ENCODE assay signal across 29 cellular contexts in genomic region chr3:151192545-151192944, GRCh38. TPM values are rescaled to one million over a fixed set of nuclear protein-coding genes. Genes with fewer than 3 reads are reported as not detected.
"Had no signal": no experiment of that assay in that cellular context is flagged by ENCODE, and none has a peak within 500 bp of the region (broad histone marks: within the 10 kb centered on the region; RNA-seq: fewer than 3 reads in every experiment).

No MANE protein-coding gene starts in this region.

- H3K4me3 Mint-ChIP-seq: activated B cell treated with CpG ODN at 0.5 μM for 24 hours; activated naive CD4-positive, alpha-beta T cell treated with anti-CD3 and anti-CD28 coated beads for 36 hours; activated naive CD8-positive, alpha-beta T cell treated with anti-CD3 and anti-CD28 coated beads, Interleukin-2, amount 10 ng/mL, durations not matched to agents 7 days and 5 days; activated T-cell treated with anti-CD3 and anti-CD28 coated beads, Interleukin-2, amount 50 U/mL, for 4 hours; immature natural killer cell; stimulated activated memory B cell treated with anti-CD40 and anti-IgM and Interleukin-4, amounts not matched to agents 10 μg/mL and 1 μg/mL and 100 μg/mL, for 72 hours; T-helper 2 cell treated with Interferon-gamma antibody and Interleukin-4, amounts not matched to agents 5 μg/mL and 100 μg/mL, for 36 hours had no signal

- H3K36me3 Mint-ChIP-seq: stimulated activated memory B cell treated with anti-CD40 and anti-IgM and Interleukin-4, amounts not matched to agents 10 μg/mL and 1 μg/mL and 100 μg/mL, for 72 hours had no signal

- H3K27me3 Mint-ChIP-seq: activated B cell treated with CpG ODN at 0.5 μM for 24 hours; activated naive CD8-positive, alpha-beta T cell treated with anti-CD3 and anti-CD28 coated beads, Interleukin-2, amount 10 ng/mL, durations not matched to agents 7 days and 5 days; progenitor cell of endocrine pancreas; stimulated activated memory B cell treated with anti-CD40 and anti-IgM and Interleukin-4, amounts not matched to agents 10 μg/mL and 1 μg/mL and 100 μg/mL, for 72 hours had no signal

- H3K27me3 ChIP-seq: brain microvascular endothelial cell, foreskin keratinocyte, heart left ventricle, ovary, tibial nerve had no signal

- H3K9me3 ChIP-seq: heart left ventricle, ovary, tibial nerve had no signal

- H3K36me3 ChIP-seq: brain microvascular endothelial cell, heart left ventricle, ovary, tibial nerve had no signal

- H3K4me1 ChIP-seq: foreskin keratinocyte, heart left ventricle, tibial nerve had no signal

- DNase-seq: activated B cell treated with CpG ODN at 0.5 μM for 24 hours; activated effector memory CD4-positive, alpha-beta T cell treated with anti-CD3 and anti-CD28 coated beads, Interleukin-2, amount 50 U/mL, for 16 hours; activated naive CD4-positive, alpha-beta T cell treated with anti-CD3 and anti-CD28 coated beads for 36 hours; activated naive CD8-positive, alpha-beta T cell treated with anti-CD3 and anti-CD28 coated beads, Interleukin-2, amount 10 ng/mL, durations not matched to agents 7 days and 5 days; activated T-cell treated with anti-CD3 and anti-CD28 coated beads, Interleukin-2, amount 50 U/mL, for 4 hours; amniotic stem cell; brain microvascular endothelial cell; foreskin keratinocyte; heart left ventricle; hypothalamus; immature natural killer cell; kidney; left colon; mammary epithelial cell; ovary; small intestine; stimulated activated CD4-positive, alpha-beta T cell treated with anti-CD3 and anti-CD28 coated beads, Interleukin-4, amount 100 ng/mL, for 24 hours; T-helper 1 cell had no signal

- H3K9me3 Mint-ChIP-seq: activated B cell treated with CpG ODN at 0.5 μM for 24 hours; immature natural killer cell; stimulated activated memory B cell treated with anti-CD40 and anti-IgM and Interleukin-4, amounts not matched to agents 10 μg/mL and 1 μg/mL and 100 μg/mL, for 72 hours had no signal

- H3K27ac ChIP-seq: brain microvascular endothelial cell, foreskin keratinocyte, heart left ventricle, ovary, tibial nerve had no signal

- H3K4me3 ChIP-seq: heart left ventricle, ovary, tibial nerve had no signal

- H3K27ac Mint-ChIP-seq: activated B cell treated with CpG ODN at 0.5 μM for 24 hours; activated naive CD4-positive, alpha-beta T cell treated with anti-CD3 and anti-CD28 coated beads for 36 hours; activated naive CD8-positive, alpha-beta T cell treated with anti-CD3 and anti-CD28 coated beads, Interleukin-2, amount 10 ng/mL, durations not matched to agents 7 days and 5 days; immature natural killer cell; progenitor cell of endocrine pancreas; stimulated activated memory B cell treated with anti-CD40 and anti-IgM and Interleukin-4, amounts not matched to agents 10 μg/mL and 1 μg/mL and 100 μg/mL, for 72 hours; T-helper 2 cell treated with Interferon-gamma antibody and Interleukin-4, amounts not matched to agents 5 μg/mL and 100 μg/mL, for 36 hours had no signal

- H3K4me1 Mint-ChIP-seq: activated B cell treated with CpG ODN at 0.5 μM for 24 hours; immature natural killer cell; stimulated activated memory B cell treated with anti-CD40 and anti-IgM and Interleukin-4, amounts not matched to agents 10 μg/mL and 1 μg/mL and 100 μg/mL, for 72 hours had no signal

- ATAC-seq: activated T-cell treated with anti-CD3 and anti-CD28 coated beads, Interleukin-2, amount 50 U/mL, for 4 hours; esophagus mucosa; foreskin keratinocyte; heart left ventricle; left colon; sciatic nerve; stimulated activated memory B cell treated with anti-CD40 and anti-IgM and Interleukin-4, amounts not matched to agents 10 μg/mL and 1 μg/mL and 100 μg/mL, for 72 hours had no signal

RNA-seq across cellular contexts. Expression of gene GPR171, which starts 10.5 kb away (rescaled TPM):
- total RNA-seq: astrocyte, endothelial cell of umbilical vein, foreskin keratinocyte, mammary epithelial cell, progenitor cell of endocrine pancreas, renal cortical epithelial cell, temporal lobe had no signal
- polyA plus RNA-seq: endothelial cell of umbilical vein, foreskin keratinocyte, mammary epithelial cell, neural cell had no signal
